ENCODE assay signal across 10 cellular contexts in genomic region chr9:137621131-137621757, GRCh38. TPM values are rescaled to one million over a fixed set of nuclear protein-coding genes. Genes with fewer than 3 reads are reported as not detected.
DNase-seq lines count a peak whose midpoint lies in the region; ATAC-seq and TF ChIP-seq lines count a peak whose summit lies in the region.
"Had no signal": no experiment of that assay in that cellular context is flagged by ENCODE, and none has a peak within 500 bp of the region (broad histone marks: within the 10 kb centered on the region; RNA-seq: fewer than 3 reads in every experiment).

No MANE protein-coding gene starts in this region.

- H3K9me3 Mint-ChIP-seq in WTC11 = no peaks in the 10 kb centered on the region

- H3K4me1 Mint-ChIP-seq in WTC11 = peaks cover 40% of the 10 kb centered on the region

- peak; percentile 46 for TF ChIP-seq CTCF in AG10803 (conservative IDR thresholded peaks at IDR 0.05; ENCODE audit: low read length)
- peak; percentile 15; the same call in 1 of the 2 replicates for TF ChIP-seq CTCF in GM12875 (IDR thresholded peaks at IDR 0.05; ENCODE audit: borderline replicate concordance, insufficient read depth, low read depth, low read length)
- no peak for TF ChIP-seq CTCF in WTC11 (IDR thresholded peaks at IDR 0.05)

- peaks cover 14% of the 10 kb centered on the region for H3K36me3 Mint-ChIP-seq in WTC11

- H3K27me3 Mint-ChIP-seq in WTC11 (ENCODE audit: low read depth) = no peaks in the 10 kb centered on the region

- peaks cover 7% of the 10 kb centered on the region for H3K4me1 ChIP-seq in iPS-15b (ENCODE audit: control insufficient read depth, insufficient read depth, low read length)

- H3K27ac Mint-ChIP-seq in WTC11 = peak overlapping the region; percentile 48; the same call in 1 of the 2 replicates

- DNase-seq in AG10803 (ENCODE audit: low read depth) (no peak), WTC11 (ENCODE audit: low spot score) (no peak), NCI-H748 (lab: John Stamatoyannopoulos, UW; ENCODE audit: unreplicated experiment) (no peak), pons (ENCODE audit: low spot score) (no peak), KG1 (lab: John Stamatoyannopoulos, UW) (no peak)
- DNase-seq: effector CD4-positive, alpha-beta T cell; NCI-H748 treated with DMSO at 0.1 percent for 48 hours had no signal

- H3K4me3 Mint-ChIP-seq in WTC11 = peak overlapping the region; percentile 40

- H3K9ac ChIP-seq in iPS-15b (ENCODE audit: low read depth, low read length) = no peak overlapping the region

- POLR2A ChIA-PET in WTC11 (lab: Charles Lee) = no interaction called here

- H3K4me3 ChIP-seq in AG10803 (ENCODE audit: low read length) (no peak overlapping the region), GM12875 (ENCODE audit: low read depth, low read length) (no peak overlapping the region), iPS-15b (ENCODE audit: low read depth, low read length) (peak overlapping the region; percentile 22)

- no peaks in the 10 kb centered on the region for H3K9me3 ChIP-seq in iPS-15b (ENCODE audit: control insufficient read depth, insufficient read depth, low read length)

- ATAC-seq in WTC11 (no peak), GM21717 (IDR thresholded peaks at IDR 0.05; ENCODE audit: unreplicated experiment) (no peak)

- H3K27me3 ChIP-seq in iPS-15b (ENCODE audit: control insufficient read depth, insufficient read depth, low read length) = no peaks in the 10 kb centered on the region

- H3K36me3 ChIP-seq in iPS-15b (ENCODE audit: control insufficient read depth, insufficient read depth, low read length) = peaks cover 7% of the 10 kb centered on the region

- CTCF ChIA-PET in WTC11 (lab: Charles Lee) = interaction anchor here (0.9 to 1.2 kb wide), 2 partner anchors 44 to 52 kb away, joined by 3 to 6 read pairs; no protein-coding TSS in a partner anchor

TF ChIP-seq in WTC11, 78 proteins besides CTCF, POLR2A, EP300 and RAD21:
- TF ChIP-seq E2F5 (CRISPR knock-in tag; IDR thresholded peaks at IDR 0.05) (no peak), CBFB (CRISPR knock-in tag; IDR thresholded peaks at IDR 0.05; ENCODE audit: low read depth) (no peak), TEAD1 (CRISPR knock-in tag; IDR thresholded peaks at IDR 0.05) (no peak), TEAD4 (CRISPR knock-in tag; IDR thresholded peaks at IDR 0.05) (no peak), NFATC4 (CRISPR knock-in tag; IDR thresholded peaks at IDR 0.05) (no peak), ZBTB21 (CRISPR knock-in tag; IDR thresholded peaks at IDR 0.05; ENCODE audit: borderline replicate concordance) (no peak), GTF2I (CRISPR knock-in tag; conservative IDR thresholded peaks at IDR 0.05) (no peak), SP1 (CRISPR knock-in tag; conservative IDR thresholded peaks at IDR 0.05) (no peak), ARID4B (CRISPR knock-in tag; IDR thresholded peaks at IDR 0.05; ENCODE audit: borderline replicate concordance) (no peak), SMAD4 (CRISPR knock-in tag; IDR thresholded peaks at IDR 0.05) (no peak), ATF1 (CRISPR knock-in tag; IDR thresholded peaks at IDR 0.05) (no peak), NFYB (CRISPR knock-in tag; conservative IDR thresholded peaks at IDR 0.05; ENCODE audit: low read depth) (no peak), ZNF416 (CRISPR knock-in tag; IDR thresholded peaks at IDR 0.05) (no peak), HMGA2 (CRISPR knock-in tag; IDR thresholded peaks at IDR 0.05) (no peak), ZNF232 (CRISPR knock-in tag; IDR thresholded peaks at IDR 0.05) (no peak)
- TF ChIP-seq, protein P1, sequence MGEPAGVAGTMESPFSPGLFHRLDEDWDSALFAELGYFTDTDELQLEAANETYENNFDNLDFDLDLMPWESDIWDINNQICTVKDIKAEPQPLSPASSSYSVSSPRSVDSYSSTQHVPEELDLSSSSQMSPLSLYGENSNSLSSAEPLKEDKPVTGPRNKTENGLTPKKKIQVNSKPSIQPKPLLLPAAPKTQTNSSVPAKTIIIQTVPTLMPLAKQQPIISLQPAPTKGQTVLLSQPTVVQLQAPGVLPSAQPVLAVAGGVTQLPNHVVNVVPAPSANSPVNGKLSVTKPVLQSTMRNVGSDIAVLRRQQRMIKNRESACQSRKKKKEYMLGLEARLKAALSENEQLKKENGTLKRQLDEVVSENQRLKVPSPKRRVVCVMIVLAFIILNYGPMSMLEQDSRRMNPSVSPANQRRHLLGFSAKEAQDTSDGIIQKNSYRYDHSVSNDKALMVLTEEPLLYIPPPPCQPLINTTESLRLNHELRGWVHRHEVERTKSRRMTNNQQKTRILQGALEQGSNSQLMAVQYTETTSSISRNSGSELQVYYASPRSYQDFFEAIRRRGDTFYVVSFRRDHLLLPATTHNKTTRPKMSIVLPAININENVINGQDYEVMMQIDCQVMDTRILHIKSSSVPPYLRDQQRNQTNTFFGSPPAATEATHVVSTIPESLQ (CRISPR knock-in tag; IDR thresholded peaks at IDR 0.05) = no peak
- TF ChIP-seq, protein P2, sequence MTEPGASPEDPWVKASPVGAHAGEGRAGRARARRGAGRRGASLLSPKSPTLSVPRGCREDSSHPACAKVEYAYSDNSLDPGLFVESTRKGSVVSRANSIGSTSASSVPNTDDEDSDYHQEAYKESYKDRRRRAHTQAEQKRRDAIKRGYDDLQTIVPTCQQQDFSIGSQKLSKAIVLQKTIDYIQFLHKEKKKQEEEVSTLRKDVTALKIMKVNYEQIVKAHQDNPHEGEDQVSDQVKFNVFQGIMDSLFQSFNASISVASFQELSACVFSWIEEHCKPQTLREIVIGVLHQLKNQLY (CRISPR knock-in tag; IDR thresholded peaks at IDR 0.05) = no peak

RNA-seq across cellular contexts. Expression of gene EHMT1, which starts 2.4 kb away (rescaled TPM):
- 152 to 170 TPM (median 154 TPM) in 3 replicates for total RNA-seq in WTC11 (2021)

RNA-seq across cellular contexts. Expression of gene ARRDC1, which starts 15.8 kb away (rescaled TPM):
- 41.2 to 48.3 TPM (median 41.3 TPM) in 3 replicates for total RNA-seq in WTC11 (2021)

RNA-seq across cellular contexts. Expression of gene ZMYND19, which starts 30.9 kb away (rescaled TPM):
- 61.9 to 77.9 TPM (median 63.8 TPM) in 3 replicates for total RNA-seq in WTC11 (2021)

RNA-seq across cellular contexts. Expression of gene DPH7, which starts 42.5 kb away (rescaled TPM):
- 40.3 to 43.9 TPM (median 40.5 TPM) in 3 replicates for total RNA-seq in WTC11 (2021)
